In genomic region chr19:4082172-4082571, GRCh38 we compare ENCODE assay signal across 16 cellular contexts. TPM values are rescaled to one million over a fixed set of nuclear protein-coding genes. Genes with fewer than 3 reads are reported as not detected.
DNase-seq lines count a peak whose midpoint lies in the region; ATAC-seq lines count a peak whose summit lies in the region.
"Had no signal": no experiment of that assay in that cellular context is flagged by ENCODE, and none has a peak within 500 bp of the region (broad histone marks: within the 10 kb centered on the region; RNA-seq: fewer than 3 reads in every experiment).

No MANE protein-coding gene starts in this region.

- H3K4me1 Mint-ChIP-seq in activated naive CD8-positive, alpha-beta T cell treated with anti-CD3 and anti-CD28 coated beads, Interleukin-2, amount 10 ng/mL, durations not matched to agents 7 days and 5 days, result peaks cover 42% of the 10 kb centered on the region
- peaks cover 45% of the 10 kb centered on the region for H3K4me1 Mint-ChIP-seq in activated naive CD8-positive, alpha-beta T cell treated with anti-CD3 and anti-CD28 coated beads, Interleukin-2, amount 50 U/mL, for 24 hours
- peaks cover 31 to 62% (median 44%) of the 10 kb centered on the region in 3 donors for H3K4me1 Mint-ChIP-seq in T-cell

- DNase-seq in activated naive CD8-positive, alpha-beta T cell treated with anti-CD3 and anti-CD28 coated beads, Interleukin-2, amount 10 ng/mL, durations not matched to agents 7 days and 5 days, result no peak
- no peak for DNase-seq in activated naive CD8-positive, alpha-beta T cell treated with anti-CD3 and anti-CD28 coated beads, Interleukin-2, amount 50 U/mL, for 24 hours
- DNase-seq in T-cell, result no peak
- no peak for DNase-seq in left lobe of liver (ENCODE audit: low spot score)
- DNase-seq in SHP77 (lab: John Stamatoyannopoulos, UW), result no peak
- no peak for DNase-seq in NCI-H146 treated with DMSO at 0.1 percent for 48 hours (lab: John Stamatoyannopoulos, UW; ENCODE audit: unreplicated experiment)
- no peak for DNase-seq in DMS53 treated with DMSO at 0.1 percent for 48 hours (lab: John Stamatoyannopoulos, UW; ENCODE audit: unreplicated experiment)
- DNase-seq in HCEC 1CT, result no peak
- DNase-seq: C1 segment of cervical spinal cord, Caco-2, DMS153, H9, NCI-H187 treated with DMSO at 0.1 percent for 48 hours, NCI-H526 treated with DMSO at 0.1 percent for 48 hours, RPMI8226, SJCRH30 had no signal

- H3K9me3 Mint-ChIP-seq in activated naive CD8-positive, alpha-beta T cell treated with anti-CD3 and anti-CD28 coated beads, Interleukin-2, amount 10 ng/mL, durations not matched to agents 7 days and 5 days, result no peaks in the 10 kb centered on the region
- no peaks in the 10 kb centered on the region for H3K9me3 Mint-ChIP-seq in activated naive CD8-positive, alpha-beta T cell treated with anti-CD3 and anti-CD28 coated beads, Interleukin-2, amount 50 U/mL, for 24 hours
- H3K9me3 Mint-ChIP-seq in T-cell, result no peaks in the 10 kb centered on the region
- H3K9me3 Mint-ChIP-seq: H9 had no signal

- CTCF ChIA-PET in T-cell (lab: Charles Lee), result interaction anchor here in 1 of 2 donors (0.5 kb wide), 1 partner anchor 57 kb away, joined by 3 read pairs; no protein-coding TSS in a partner anchor

- ATAC-seq in activated naive CD8-positive, alpha-beta T cell treated with anti-CD3 and anti-CD28 coated beads, Interleukin-2, amount 10 ng/mL, durations not matched to agents 7 days and 5 days (ENCODE audit: low read depth), result no peak
- ATAC-seq in activated naive CD8-positive, alpha-beta T cell treated with anti-CD3 and anti-CD28 coated beads, Interleukin-2, amount 50 U/mL, for 24 hours, result no peak
- ATAC-seq in T-cell (replicated peaks in 1 of 4) (no peak), left lobe of liver (peak; percentile 30)

- peaks cover 1% of the 10 kb centered on the region for H3K36me3 Mint-ChIP-seq in activated naive CD8-positive, alpha-beta T cell treated with anti-CD3 and anti-CD28 coated beads, Interleukin-2, amount 10 ng/mL, durations not matched to agents 7 days and 5 days
- H3K36me3 Mint-ChIP-seq in activated naive CD8-positive, alpha-beta T cell treated with anti-CD3 and anti-CD28 coated beads, Interleukin-2, amount 50 U/mL, for 24 hours (ENCODE audit: low read depth), result no peaks in the 10 kb centered on the region
- H3K36me3 Mint-ChIP-seq in T-cell, result no peaks in the 10 kb centered on the region

- POLR2A ChIA-PET in activated naive CD8-positive, alpha-beta T cell treated with anti-CD3 and anti-CD28 coated beads, Interleukin-2, amount 10 ng/mL, durations not matched to agents 7 days and 5 days (lab: Charles Lee), result interaction anchor here (3.8 kb wide), 1 partner anchor 22 kb away, joined by 16 read pairs; no protein-coding TSS in a partner anchor
- POLR2A ChIA-PET in T-cell (lab: Charles Lee), result interaction anchor here (0.6 to 0.8 kb wide), 3 partner anchors 15 to 100 kb away, joined by 4 to 15 read pairs (median 4); partner anchors contain the start of gene ZBTB7A (in 1 of the 2)

- H3K27ac Mint-ChIP-seq in activated naive CD8-positive, alpha-beta T cell treated with anti-CD3 and anti-CD28 coated beads, Interleukin-2, amount 10 ng/mL, durations not matched to agents 7 days and 5 days, result peak overlapping the region; percentile 54
- no peak overlapping the region for H3K27ac Mint-ChIP-seq in activated naive CD8-positive, alpha-beta T cell treated with anti-CD3 and anti-CD28 coated beads, Interleukin-2, amount 50 U/mL, for 24 hours
- H3K27ac Mint-ChIP-seq in T-cell, result peak overlapping the region; percentile 23 to 69
- H3K27ac Mint-ChIP-seq: H9 had no signal

- H3K27me3 Mint-ChIP-seq in activated naive CD8-positive, alpha-beta T cell treated with anti-CD3 and anti-CD28 coated beads, Interleukin-2, amount 10 ng/mL, durations not matched to agents 7 days and 5 days, result no peaks in the 10 kb centered on the region
- H3K27me3 Mint-ChIP-seq in activated naive CD8-positive, alpha-beta T cell treated with anti-CD3 and anti-CD28 coated beads, Interleukin-2, amount 50 U/mL, for 24 hours, result no peaks in the 10 kb centered on the region
- no peaks in the 10 kb centered on the region for H3K27me3 Mint-ChIP-seq in T-cell

- no peak overlapping the region for H3K4me3 Mint-ChIP-seq in activated naive CD8-positive, alpha-beta T cell treated with anti-CD3 and anti-CD28 coated beads, Interleukin-2, amount 10 ng/mL, durations not matched to agents 7 days and 5 days
- no peak overlapping the region for H3K4me3 Mint-ChIP-seq in activated naive CD8-positive, alpha-beta T cell treated with anti-CD3 and anti-CD28 coated beads, Interleukin-2, amount 50 U/mL, for 24 hours
- H3K4me3 Mint-ChIP-seq in T-cell, result no peak overlapping the region
- H3K4me3 Mint-ChIP-seq: H9 had no signal

RNA-seq across cellular contexts. Expression of gene ZBTB7A, which starts 15.5 kb away (rescaled TPM):
- 10 to 100 TPM; 60.6 to 61.5 TPM for total RNA-seq in activated naive CD8-positive, alpha-beta T cell treated with anti-CD3 and anti-CD28 coated beads, Interleukin-2, amount 10 ng/mL, durations not matched to agents 7 days and 5 days
- total RNA-seq in T-cell (10 to 100 TPM; 43.6 to 85.7 (median 81.8) TPM), left lobe of liver (33.3 TPM)

RNA-seq across cellular contexts. Expression of gene MAP2K2, which starts 41.8 kb away (rescaled TPM):
- total RNA-seq in activated naive CD8-positive, alpha-beta T cell treated with anti-CD3 and anti-CD28 coated beads, Interleukin-2, amount 10 ng/mL, durations not matched to agents 7 days and 5 days, result 100 to 1,000 TPM; 210 to 211 TPM
- total RNA-seq in T-cell (100 to 1,000 TPM; 101 to 152 (median 141) TPM), left lobe of liver (63.1 TPM)
